In the genomic region with DNA sequence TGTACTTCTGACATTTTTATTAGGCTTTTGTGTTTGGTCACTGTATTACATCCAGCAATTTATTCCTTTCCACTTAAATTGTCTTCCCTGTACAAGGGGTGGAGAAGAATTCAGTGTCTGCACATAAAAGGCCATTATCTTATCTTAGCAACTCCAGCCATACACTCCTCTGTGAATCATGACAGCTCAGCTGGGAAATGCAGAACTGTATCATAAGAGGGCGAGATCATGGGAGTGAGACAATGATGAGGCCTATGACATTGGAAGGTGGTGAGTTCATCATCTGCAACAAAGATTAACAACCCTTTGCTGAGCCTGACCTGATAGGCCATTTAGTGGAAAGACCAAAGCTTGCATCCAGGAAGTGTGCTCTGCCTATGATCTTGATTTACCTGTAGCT, we compare ENCODE assay signal across 20 cellular contexts. TPM values are rescaled to one million over a fixed set of nuclear protein-coding genes. Genes with fewer than 3 reads are reported as not detected.
A peak's percentile ranks its signal among the peaks of the same experiment; 100 is the strongest.
DNase-seq lines count a peak whose midpoint lies in the region; ATAC-seq, FAIRE-seq and TF ChIP-seq lines count a peak whose summit lies in the region.
"Had no signal": no experiment of that assay in that cellular context is flagged by ENCODE, and none has a peak within 500 bp of the region (broad histone marks: within the 10 kb centered on the region; RNA-seq: fewer than 3 reads in every experiment).

No MANE protein-coding gene starts in this region.

- H3K79me2 ChIP-seq in neural cell (replicated peaks; ENCODE audit: insufficient read depth, low read length) (no peaks in the 10 kb centered on the region), HepG2 (ENCODE audit: insufficient read depth, low read length) (no peaks in the 10 kb centered on the region)

- H4K20me1 ChIP-seq in neural cell (ENCODE audit: insufficient read depth) = no peaks in the 10 kb centered on the region
- H4K20me1 ChIP-seq in HepG2 (ENCODE audit: insufficient read depth, low read length) = no peaks in the 10 kb centered on the region

- TF ChIP-seq CTCF in neural cell (IDR thresholded peaks at IDR 0.05; ENCODE audit: poor library complexity, severe bottlenecking) (no peak), HepG2 (CRISPR knock-in tag; IDR thresholded peaks at IDR 0.05) (no peak), endodermal cell (conservative IDR thresholded peaks at IDR 0.05) (no peak)

- H3K27ac ChIP-seq in neural cell (ENCODE audit: low read length) (peak overlapping the region; percentile 75), HepG2 (ENCODE audit: extremely low read length, insufficient read depth, low read length) (no peak overlapping the region), endodermal cell (ENCODE audit: low read depth, low read length) (no peak overlapping the region)
- H3K27ac ChIP-seq: dorsolateral prefrontal cortex, SJSA1, upper lobe of left lung had no signal

- H3K4me1 ChIP-seq in HepG2 (ENCODE audit: insufficient read depth, low read length) (no peaks in the 10 kb centered on the region), endodermal cell (ENCODE audit: control insufficient read depth, insufficient read depth, low read length) (peaks cover 17% of the 10 kb centered on the region)
- H3K4me1 ChIP-seq: upper lobe of left lung had no signal

- no peak overlapping the region for H3K4me3 Mint-ChIP-seq in endodermal cell
- H3K4me3 Mint-ChIP-seq: activated CD4-positive, alpha-beta T cell treated with anti-CD3 and anti-CD28 coated beads, Interleukin-2, amount 10 ng/mL, durations not matched to agents 7 days and 5 days; activated naive CD4-positive, alpha-beta T cell treated with anti-CD3 and anti-CD28 coated beads for 36 hours had no signal

- H3K36me3 ChIP-seq in neural cell (ENCODE audit: insufficient read depth, low read length) (no peaks in the 10 kb centered on the region), HepG2 (replicated peaks in 1 of 2; ENCODE audit: control insufficient read depth in 1 of 2, insufficient read depth in 2 of 2, low read length in 2 of 2) (no peaks in the 10 kb centered on the region), endodermal cell (ENCODE audit: control insufficient read depth, insufficient read depth, low read length) (no peaks in the 10 kb centered on the region)
- H3K36me3 ChIP-seq: SJSA1, upper lobe of left lung had no signal

- in situ Hi-C loops in HepG2 (cut with HindIII; ENCODE audit: extremely low pct_ligation_motif_present, low pct_unique_long_range_greater_than_20kb) = no loop called here

- H3K4me2 ChIP-seq in neural cell (ENCODE audit: low read length) (peak overlapping the region; percentile 10), HepG2 (ENCODE audit: low read depth, low read length) (no peak overlapping the region)

- TF ChIP-seq EP300 in neural cell (conservative IDR thresholded peaks at IDR 0.05; ENCODE audit: poor library complexity, severe bottlenecking) (peak; percentile 81), HepG2 (IDR thresholded peaks at IDR 0.05; ENCODE audit: low read depth in 2 of 2, low read length in 2 of 2) (no peak), HepG2 (CRISPR knock-in tag; IDR thresholded peaks at IDR 0.05; ENCODE audit: borderline replicate concordance) (no peak)

- H3K9me3 ChIP-seq in neural cell (ENCODE audit: low read length) (no peaks in the 10 kb centered on the region), HepG2 (ENCODE audit: low read length) (no peaks in the 10 kb centered on the region), endodermal cell (ENCODE audit: control insufficient read depth, low read length) (no peaks in the 10 kb centered on the region)
- H3K9me3 ChIP-seq: SJSA1, upper lobe of left lung had no signal

- peaks cover 26% of the 10 kb centered on the region for H3K27me3 Mint-ChIP-seq in endodermal cell (ENCODE audit: insufficient read depth)
- H3K27me3 Mint-ChIP-seq: activated CD4-positive, alpha-beta T cell treated with anti-CD3 and anti-CD28 coated beads, Interleukin-2, amount 10 ng/mL, durations not matched to agents 7 days and 5 days had no signal

- H2AFZ ChIP-seq in neural cell (ENCODE audit: low read depth, low read length) = no peak overlapping the region
- no peak overlapping the region for H2AFZ ChIP-seq in HepG2 (ENCODE audit: low read length)

- peak overlapping the region; percentile 17 for H3K9ac ChIP-seq in neural cell (ENCODE audit: low read length)
- no peak overlapping the region for H3K9ac ChIP-seq in HepG2 (ENCODE audit: insufficient read depth, low read depth, low read length)
- no peak overlapping the region for H3K9ac ChIP-seq in endodermal cell (ENCODE audit: extremely low read depth, low read length, poor library complexity, severe bottlenecking)

- CTCF ChIA-PET in HepG2 (lab: Yijun Ruan, JAX; ENCODE audit: low intra/inter-chr PET ratio, low total read pairs) = no interaction called here

- H3K27ac Mint-ChIP-seq in endodermal cell = no peak overlapping the region
- H3K27ac Mint-ChIP-seq: activated CD4-positive, alpha-beta T cell treated with anti-CD3 and anti-CD28 coated beads, Interleukin-2, amount 10 ng/mL, durations not matched to agents 7 days and 5 days; activated naive CD4-positive, alpha-beta T cell treated with anti-CD3 and anti-CD28 coated beads for 36 hours had no signal

- H3K9me3 Mint-ChIP-seq in endodermal cell = no peaks in the 10 kb centered on the region
- H3K9me3 Mint-ChIP-seq: activated CD4-positive, alpha-beta T cell treated with anti-CD3 and anti-CD28 coated beads, Interleukin-2, amount 10 ng/mL, durations not matched to agents 7 days and 5 days; activated naive CD4-positive, alpha-beta T cell treated with anti-CD3 and anti-CD28 coated beads for 36 hours had no signal

- ATAC-seq in esophagus mucosa (peak; percentile 88), HepG2 (no peak), HG03025 (IDR thresholded peaks at IDR 0.05; ENCODE audit: low FRiP score, unreplicated experiment) (no peak)
- ATAC-seq: left ventricle myocardium superior had no signal

- no peaks in the 10 kb centered on the region for H3F3A ChIP-seq in neural cell (ENCODE audit: insufficient read depth, low read length, poor library complexity, severe bottlenecking)

- H3K4me3 ChIP-seq in neural cell (ENCODE audit: low read length) (no peak overlapping the region), HepG2 (replicated peaks in 1 of 3; ENCODE audit: insufficient read depth in 1 of 3, low read depth in 2 of 3, low read length in 3 of 3) (no peak overlapping the region), endodermal cell (ENCODE audit: low read length) (no peak overlapping the region)
- H3K4me3 ChIP-seq: dorsolateral prefrontal cortex, SJSA1, upper lobe of left lung had no signal

- H3K9me2 ChIP-seq in neural cell (ENCODE audit: insufficient read depth, low read length) = no peaks in the 10 kb centered on the region

- FAIRE-seq in H54 (lab: Jason Lieb, UNC) (peak; percentile 33), HepG2 (lab: Jason Lieb, UNC) (no peak), GM19239 (lab: Jason Lieb, UNC) (no peak)

- H3K27me3 ChIP-seq in neural cell (ENCODE audit: insufficient read depth, low read depth, low read length) = no peaks in the 10 kb centered on the region
- H3K27me3 ChIP-seq in HepG2 (ENCODE audit: control insufficient read depth in 1 of 2, insufficient read depth in 2 of 2, low read length in 2 of 2) = no peaks in the 10 kb centered on the region
- H3K27me3 ChIP-seq in endodermal cell (ENCODE audit: control insufficient read depth, insufficient read depth, low read length, poor library complexity, severe bottlenecking) = no peaks in the 10 kb centered on the region
- H3K27me3 ChIP-seq: dorsolateral prefrontal cortex, SJSA1, upper lobe of left lung had no signal

- POLR2A ChIA-PET in HepG2 (lab: Yijun Ruan, JAX) = no interaction called here

- H3K36me3 Mint-ChIP-seq in endodermal cell (ENCODE audit: low read depth) = no peaks in the 10 kb centered on the region

- DNase-seq in H54 (ENCODE audit: insufficient read length, low spot score) (peak; percentile 2), NCI-H69 (lab: John Stamatoyannopoulos, UW) (peak; percentile 13), HepG2 (ENCODE audit: low spot score) (no peak), GM19239 (ENCODE audit: insufficient read length, low spot score) (no peak), endodermal cell (no peak)
- DNase-seq: activated CD4-positive, alpha-beta T cell treated with anti-CD3 and anti-CD28 coated beads, Interleukin-2, amount 10 ng/mL, durations not matched to agents 7 days and 5 days; activated naive CD4-positive, alpha-beta T cell treated with anti-CD3 and anti-CD28 coated beads for 36 hours; C1 segment of cervical spinal cord; DMS79 treated with DMSO at 0.1 percent for 48 hours; dorsolateral prefrontal cortex; left ventricle myocardium superior; stimulated activated naive CD4-positive, alpha-beta T cell; T1000; upper lobe of left lung had no signal

- WGBS in HepG2 (ENCODE audit: low lambda C conversion rate) = 0% methylated on average over 1 of the region's 1 CpG
- WGBS in endodermal cell (ENCODE audit: insufficient coverage in 1 of 2, insufficient read length in 1 of 2), 2 experiments = 100% methylated on average over 1 of the region's 1 CpG

- TF ChIP-seq RAD21 in neural cell (conservative IDR thresholded peaks at IDR 0.05) (no peak), HepG2 (CRISPR knock-in tag; IDR thresholded peaks at IDR 0.05) (no peak)

- intact Hi-C loops in HepG2 (cut with micrococcal nuclease; ENCODE audit: unreplicated experiment) = no loop called here

- TF ChIP-seq POLR2A in H54 (IDR thresholded peaks at IDR 0.05; ENCODE audit: low read depth, low read length) (no peak), HepG2 (IDR thresholded peaks at IDR 0.05; ENCODE audit: insufficient read depth in 1 of 2, low read depth in 2 of 2, low read length in 2 of 2) (no peak)

- peaks cover 40% of the 10 kb centered on the region for H3K4me1 Mint-ChIP-seq in endodermal cell
- H3K4me1 Mint-ChIP-seq: activated CD4-positive, alpha-beta T cell treated with anti-CD3 and anti-CD28 coated beads, Interleukin-2, amount 10 ng/mL, durations not matched to agents 7 days and 5 days had no signal

- no TSS peak for BruUV-seq in HepG2 (replicated peaks; lab: Mats Ljungman, UMichigan)

RNA-seq across cellular contexts. Expression of gene SLIT2, which starts 33.3 kb away (rescaled TPM):
- total RNA-seq in esophagus mucosa (2.5 TPM), HepG2 (2016; rRNA removed; fragmentation: Illumina TruSeq; extraction: Trizol) (0.03 TPM in 1 of 2 replicates, not detected in the other), endodermal cell (1 to 10 TPM; 3.4 to 3.5 TPM)
- polyA plus RNA-seq in neural cell (26.4 and 29.0 TPM in 2 replicates), HepG2 (2011; rRNA removed) (0.03 and 0.13 TPM in 2 replicates)
- polyA minus RNA-seq in neural cell = 57.5 and 71.7 TPM in 2 replicates
- total RNA-seq in HepG2 (2016; cell fraction: cytosol; rRNA removed; fragmentation: Illumina TruSeq; extraction: Trizol; ENCODE audit: low read depth) = not detected in 2 replicates
- 0.02 TPM in 1 of 2 replicates, not detected in the other for total RNA-seq in HepG2 (2016; cell fraction: insoluble cytoplasmic fraction; rRNA removed; fragmentation: Illumina TruSeq; extraction: Trizol)
- not detected in 2 replicates for total RNA-seq in HepG2 (2016; cell fraction: membrane; rRNA removed; fragmentation: Illumina TruSeq; extraction: Trizol)
- 0.09 and 0.19 TPM in 2 replicates for total RNA-seq in HepG2 (2016; cell fraction: nucleus; rRNA removed; fragmentation: Illumina TruSeq; extraction: Trizol)
- 0.01 and 0.06 TPM in 2 replicates for polyA plus RNA-seq in HepG2 (2011; cell fraction: cytosol; rRNA removed)
- polyA plus RNA-seq in HepG2 (2011; cell fraction: nucleus; rRNA removed) = 0.10 TPM in 1 of 2 replicates, not detected in the other
- polyA plus RNA-seq in HepG2 (2012) = 0.07 and 0.08 TPM in 2 replicates
- polyA plus RNA-seq in HepG2 (2016; cell fraction: cytosol; fragmentation: Illumina TruSeq; extraction: Trizol; ENCODE audit: low read depth) = not detected in 2 replicates
- 0.28 TPM in 1 of 2 replicates, not detected in the other for polyA plus RNA-seq in HepG2 (2016; cell fraction: insoluble cytoplasmic fraction; fragmentation: Illumina TruSeq; extraction: Trizol; ENCODE audit: low read depth)
- polyA plus RNA-seq in HepG2 (2016; cell fraction: membrane; fragmentation: Illumina TruSeq; extraction: Trizol; ENCODE audit: low read depth) = not detected in 2 replicates
- not detected in 2 replicates for polyA plus RNA-seq in HepG2 (2016; cell fraction: nucleus; fragmentation: Illumina TruSeq; extraction: Trizol; ENCODE audit: insufficient read depth, low read depth)
- polyA minus RNA-seq in HepG2 (2011; rRNA and poly(A)+ RNA removed; ENCODE audit: low replicate concordance) = 0.06 and 4.4 TPM in 2 replicates
- 0.99 TPM in 1 of 2 replicates, not detected in the other for polyA minus RNA-seq in HepG2 (2011; cell fraction: cytosol; rRNA and poly(A)+ RNA removed)
- 0.26 and 0.50 TPM in 2 replicates for polyA minus RNA-seq in HepG2 (2011; cell fraction: nucleus; rRNA and poly(A)+ RNA removed)
- polyA plus RNA-seq in endodermal cell (2013, experiment 1 of 2) = 44.3 TPM
- 45.7 TPM for polyA plus RNA-seq in endodermal cell (2013, experiment 2 of 2)
- total RNA-seq: activated CD4-positive, alpha-beta T cell treated with anti-CD3 and anti-CD28 coated beads, Interleukin-2, amount 10 ng/mL, durations not matched to agents 7 days and 5 days; activated naive CD4-positive, alpha-beta T cell treated with anti-CD3 and anti-CD28 coated beads for 36 hours; HT-29; NCI-H460 had no signal

Comparison
In these comparisons a context has a peak if more than half of its experiments do, and no peak if none do; other contexts are left out.
1. DNase-seq: peak in H54 (single experiment) and NCI-H69 (single experiment); none in HepG2 (single experiment), GM19239 (single experiment) and endodermal cell (single experiment).